Comparison of ENCODE assay signal across 18 cellular contexts in genomic region chr2:144526826-144527225, GRCh38. TPM values are rescaled to one million over a fixed set of nuclear protein-coding genes. Genes with fewer than 3 reads are reported as not detected.
A peak's percentile ranks its signal among the peaks of the same experiment; 100 is the strongest.
DNase-seq lines count a peak whose midpoint lies in the region; ATAC-seq and TF ChIP-seq lines count a peak whose summit lies in the region.
"Had no signal": no experiment of that assay in that cellular context is flagged by ENCODE, and none has a peak within 500 bp of the region (broad histone marks: within the 10 kb centered on the region; RNA-seq: fewer than 3 reads in every experiment).

No MANE protein-coding gene starts in this region.

- WGBS in sigmoid colon, 2 donors: 74 to 77% methylated on average over 2 of the region's 2 CpGs
- WGBS in transverse colon (ENCODE audit: low coverage in 1 of 2), 2 donors: 73 to 75% methylated on average over 2 of the region's 2 CpGs

- no peaks in the 10 kb centered on the region for H3K79me2 ChIP-seq in fibroblast of lung (ENCODE audit: control insufficient read depth, insufficient read depth, low read length)

- H3K9me3 ChIP-seq in adipocyte (ENCODE audit: control insufficient read depth, low read length) (no peaks in the 10 kb centered on the region), fibroblast of lung (ENCODE audit: control insufficient read depth, insufficient read depth, low read depth, low read length) (no peaks in the 10 kb centered on the region), sigmoid colon (no peaks in the 10 kb centered on the region), transverse colon (no peaks in the 10 kb centered on the region)
- H3K9me3 ChIP-seq: Peyer's patch, SJSA1 had no signal

- TF ChIP-seq POLR2A in sigmoid colon (IDR thresholded peaks at IDR 0.05) (no peak), transverse colon (IDR thresholded peaks at IDR 0.05) (no peak)

- peak overlapping the region; percentile 88 for H3K9ac ChIP-seq in adipocyte (ENCODE audit: low read length)
- H3K9ac ChIP-seq in fibroblast of lung (ENCODE audit: insufficient read depth, low read length): no peak overlapping the region

- no peak overlapping the region for H2AFZ ChIP-seq in fibroblast of lung (ENCODE audit: low read length)

- in situ Hi-C loops in transverse colon (cut with MboI; ENCODE audit: low pct_ligation_motif_present in 1 of 4, low pct_unique_long_range_greater_than_20kb in 1 of 4, low sequenced_read_pairs in 3 of 4): no loop called here

- TF ChIP-seq EP300 in sigmoid colon (IDR thresholded peaks at IDR 0.05): no peak
- no peak for TF ChIP-seq EP300 in transverse colon (IDR thresholded peaks at IDR 0.05; ENCODE audit: low read depth)

- ATAC-seq in HG02885 (IDR thresholded peaks at IDR 0.05; ENCODE audit: poor library complexity, unreplicated experiment): no peak

- H4K20me1 ChIP-seq in fibroblast of lung (ENCODE audit: control insufficient read depth, extremely low read depth, insufficient read depth, low read length): no peaks in the 10 kb centered on the region

- H3K27ac ChIP-seq in fibroblast of lung (ENCODE audit: insufficient read depth, low read length): no peak overlapping the region
- peak overlapping the region in 3 of 4 donors; percentile 27 to 41 (median 31) for H3K27ac ChIP-seq in sigmoid colon
- peak overlapping the region in 3 of 4 donors; percentile 7 to 25 (median 13) for H3K27ac ChIP-seq in transverse colon
- H3K27ac ChIP-seq: C4-2B, SJSA1 had no signal

- DNase-seq in adipocyte (ENCODE audit: low read depth) (no peak), fibroblast of lung (ENCODE audit: low read depth in 2 of 2) (peak in 1 of 2 donors; percentile 76), sigmoid colon (no peak), transverse colon (no peak), NCI-H446 treated with DMSO at 0.1 percent for 48 hours (lab: John Stamatoyannopoulos, UW) (no peak)
- no peak for DNase-seq in stimulated activated naive CD4-positive, alpha-beta T cell (lab: John Stamatoyannopoulos, UW)
- DNase-seq: ACHN, AML-193, DMS79, GOT3, KG1, NCI-H1105 treated with DMSO at 0.1 percent for 48 hours, NCI-H1694, NCI-H510A treated with DMSO at 0.1 percent for 48 hours, Peyer's patch had no signal

- H3K4me3 ChIP-seq in adipocyte (ENCODE audit: low read length) (peak overlapping the region; percentile 10), fibroblast of lung (replicated peaks in 1 of 4; ENCODE audit: control extremely low read depth in 1 of 4, insufficient read depth in 1 of 4, low read depth in 3 of 4, low read length in 4 of 4) (no peak overlapping the region), sigmoid colon (no peak overlapping the region), transverse colon (no peak overlapping the region)
- H3K4me3 ChIP-seq: Peyer's patch, SJSA1 had no signal

- no peak for TF ChIP-seq CTCF in fibroblast of lung (conservative IDR thresholded peaks at IDR 0.05 in 1 of 2, IDR thresholded peaks at IDR 0.05 in 1 of 2; ENCODE audit: low read depth in 1 of 2, low read length in 2 of 2)
- no peak for TF ChIP-seq CTCF in sigmoid colon (IDR thresholded peaks at IDR 0.05)
- TF ChIP-seq CTCF in transverse colon (IDR thresholded peaks at IDR 0.05): no peak

- H3K27me3 ChIP-seq in adipocyte (replicated peaks; ENCODE audit: control insufficient read depth, insufficient read depth, low read length) (no peaks in the 10 kb centered on the region), fibroblast of lung (ENCODE audit: control insufficient read depth, insufficient read depth, low read length) (no peaks in the 10 kb centered on the region), sigmoid colon (peaks cover 13 to 48% (median 22%) of the 10 kb centered on the region in 3 donors), transverse colon (peaks cover 64% of the 10 kb centered on the region)
- H3K27me3 ChIP-seq: Peyer's patch, SJSA1 had no signal

- H3K36me3 ChIP-seq in adipocyte (ENCODE audit: control insufficient read depth, insufficient read depth, low read length, severe bottlenecking): no peaks in the 10 kb centered on the region
- H3K36me3 ChIP-seq in fibroblast of lung (ENCODE audit: control insufficient read depth, insufficient read depth, low read length): no peaks in the 10 kb centered on the region
- no peaks in the 10 kb centered on the region for H3K36me3 ChIP-seq in sigmoid colon
- no peaks in the 10 kb centered on the region for H3K36me3 ChIP-seq in transverse colon
- H3K36me3 ChIP-seq: Peyer's patch, SJSA1 had no signal

- peaks cover 69% of the 10 kb centered on the region for H3K4me1 ChIP-seq in adipocyte (ENCODE audit: control insufficient read depth, insufficient read depth, low read length)
- H3K4me1 ChIP-seq in fibroblast of lung (ENCODE audit: control insufficient read depth, extremely low read depth, insufficient read depth, low read length): peaks cover 3% of the 10 kb centered on the region
- H3K4me1 ChIP-seq in sigmoid colon: peaks cover 0 to 17% (median 12%) of the 10 kb centered on the region in 4 donors
- H3K4me1 ChIP-seq in transverse colon: peaks cover 0 to 12% (median 3%) of the 10 kb centered on the region in 4 donors
- H3K4me1 ChIP-seq: Peyer's patch had no signal

- intact Hi-C loops in sigmoid colon (cut with DNase I): loop anchor here (10.0 kb wide), 1 partner anchor 408 kb away; no protein-coding TSS in a partner anchor
- intact Hi-C loops in transverse colon (cut with DNase I; ENCODE audit: low total_unique reads): no loop called here

- peak overlapping the region; percentile 19 for H3K4me2 ChIP-seq in fibroblast of lung (ENCODE audit: extremely low read depth, insufficient read depth, low read length)

RNA-seq across cellular contexts. Expression of gene ZEB2, which starts 6.9 kb away (rescaled TPM):
- total RNA-seq in fibroblast of lung: 68.8 and 91.0 TPM in 2 replicates
- 62.7 and 130 TPM in 2 replicates for polyA plus RNA-seq in fibroblast of lung
- polyA plus RNA-seq in fibroblast of lung (2012): 35.8 and 75.9 TPM in 2 replicates
- polyA minus RNA-seq in fibroblast of lung (ENCODE audit: low replicate concordance): 89.0 and 128 TPM in 2 replicates
- total RNA-seq in sigmoid colon: 10 to 100 TPM; 51.0 to 70.6 (median 61.3) TPM
- polyA plus RNA-seq in sigmoid colon: 10 to 100 TPM in 2 of 3 donors, 1 to 10 TPM in 1; 8.1 to 19.8 (median 17.6) TPM
- 10 to 100 TPM; 19.8 to 69.6 (median 42.9) TPM for total RNA-seq in transverse colon
